Comparison of ENCODE assay signal across 16 cellular contexts in the genomic region with DNA sequence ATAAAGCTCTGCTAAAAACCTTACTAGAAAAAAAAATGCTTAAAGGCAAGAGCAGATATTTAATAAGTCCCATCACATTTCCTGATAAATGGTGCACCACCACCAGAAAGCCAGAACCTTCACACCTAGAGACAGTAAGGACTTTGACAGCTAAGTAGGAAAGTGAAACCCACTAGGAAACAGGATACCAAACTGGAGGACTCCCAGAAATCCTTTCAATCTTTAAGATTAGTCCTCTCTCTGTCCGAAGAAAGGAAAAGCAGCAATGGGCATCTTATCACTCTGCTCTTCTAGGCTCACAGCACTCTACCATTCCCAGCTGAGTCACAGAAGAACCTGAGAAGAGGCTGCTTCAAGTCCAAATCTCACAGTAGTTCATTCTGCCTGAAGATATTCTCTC. TPM values are rescaled to one million over a fixed set of nuclear protein-coding genes. Genes with fewer than 3 reads are reported as not detected.
DNase-seq lines count a peak whose midpoint lies in the region; ATAC-seq and TF ChIP-seq lines count a peak whose summit lies in the region.
"Had no signal": no experiment of that assay in that cellular context is flagged by ENCODE, and none has a peak within 500 bp of the region (broad histone marks: within the 10 kb centered on the region; RNA-seq: fewer than 3 reads in every experiment).

No MANE protein-coding gene starts in this region.

- ATAC-seq in GM21619 (IDR thresholded peaks at IDR 0.05; ENCODE audit: unreplicated experiment): no peak
- ATAC-seq: HCT116; stimulated activated naive CD8-positive, alpha-beta T cell treated with anti-CD3 and anti-CD28 coated beads, Interleukin-15, amount 100 ng/mL, for 72 hours had no signal

- intact Hi-C loops in mammary epithelial cell (cut with micrococcal nuclease): no loop called here

- dilution Hi-C loops in mammary epithelial cell (cut with HindIII; ENCODE audit: low sequenced_read_pairs): no loop called here

- H3K27me3 ChIP-seq in fibroblast of lung (ENCODE audit: control insufficient read depth, insufficient read depth, low read length): no peaks in the 10 kb centered on the region
- H3K27me3 ChIP-seq in skeletal muscle satellite cell (ENCODE audit: control insufficient read depth, insufficient read depth, low read length): no peaks in the 10 kb centered on the region
- no peaks in the 10 kb centered on the region for H3K27me3 ChIP-seq in mammary epithelial cell (ENCODE audit: insufficient read depth, low read length)

- H2AFZ ChIP-seq in fibroblast of lung (ENCODE audit: low read length) (no peak overlapping the region), mammary epithelial cell (ENCODE audit: low read depth, low read length) (no peak overlapping the region)

- H3K27ac ChIP-seq in fibroblast of lung (ENCODE audit: insufficient read depth, low read length) (no peak overlapping the region), mammary epithelial cell (ENCODE audit: insufficient read depth, low read depth, low read length) (no peak overlapping the region)
- H3K27ac ChIP-seq: 22Rv1 had no signal

- TF ChIP-seq CTCF in fibroblast of lung (conservative IDR thresholded peaks at IDR 0.05 in 1 of 2, IDR thresholded peaks at IDR 0.05 in 1 of 2; ENCODE audit: low read depth in 1 of 2, low read length in 2 of 2) (no peak), mammary epithelial cell (conservative IDR thresholded peaks at IDR 0.05 in 1 of 2, IDR thresholded peaks at IDR 0.05 in 1 of 2; ENCODE audit: extremely low read depth in 1 of 2, insufficient read depth in 1 of 2, low read depth in 1 of 2, low read length in 2 of 2) (no peak)

- H3K36me3 ChIP-seq in fibroblast of lung (ENCODE audit: control insufficient read depth, insufficient read depth, low read length): no peaks in the 10 kb centered on the region
- H3K36me3 ChIP-seq in skeletal muscle satellite cell (ENCODE audit: insufficient read depth, low read length): no peaks in the 10 kb centered on the region
- H3K36me3 ChIP-seq in mammary epithelial cell (ENCODE audit: insufficient read depth, low read length): no peaks in the 10 kb centered on the region

- H3K4me1 ChIP-seq in fibroblast of lung (ENCODE audit: control insufficient read depth, extremely low read depth, insufficient read depth, low read length) (peaks cover 7% of the 10 kb centered on the region), skeletal muscle satellite cell (ENCODE audit: control insufficient read depth, insufficient read depth, low read length) (peaks cover 14% of the 10 kb centered on the region), mammary epithelial cell (ENCODE audit: insufficient read depth, low read length) (peaks cover 10% of the 10 kb centered on the region)

- peak overlapping the region; percentile 6 for H3K4me2 ChIP-seq in fibroblast of lung (ENCODE audit: extremely low read depth, insufficient read depth, low read length)
- H3K4me2 ChIP-seq in skeletal muscle satellite cell (ENCODE audit: low read length): peak overlapping the region; percentile 11
- H3K4me2 ChIP-seq in mammary epithelial cell (ENCODE audit: insufficient read depth, low read depth, low read length): no peak overlapping the region

- H3K9ac ChIP-seq in fibroblast of lung (ENCODE audit: insufficient read depth, low read length) (no peak overlapping the region), skeletal muscle satellite cell (ENCODE audit: low read depth, low read length) (no peak overlapping the region), mammary epithelial cell (ENCODE audit: insufficient read depth, low read length) (no peak overlapping the region)

- WGBS in mammary epithelial cell (ENCODE audit: low coverage, missing lambda C conversion rate): 100% methylated on average over 1 of the region's 1 CpG

- H3K4me3 ChIP-seq in fibroblast of lung (replicated peaks in 1 of 4; ENCODE audit: control extremely low read depth in 1 of 4, insufficient read depth in 1 of 4, low read depth in 3 of 4, low read length in 4 of 4) (no peak overlapping the region), skeletal muscle satellite cell (ENCODE audit: low read length) (no peak overlapping the region), mammary epithelial cell (replicated peaks in 1 of 3; ENCODE audit: insufficient read depth in 1 of 3, low read depth in 2 of 3, low read length in 3 of 3) (no peak overlapping the region)

- H3K9me3 ChIP-seq in fibroblast of lung (ENCODE audit: control insufficient read depth, insufficient read depth, low read depth, low read length) (no peaks in the 10 kb centered on the region), skeletal muscle satellite cell (replicated peaks; ENCODE audit: low read length) (no peaks in the 10 kb centered on the region), mammary epithelial cell (replicated peaks; ENCODE audit: insufficient read depth, low read length) (no peaks in the 10 kb centered on the region)

- BruUV-seq in mammary epithelial cell (replicated peaks; lab: Mats Ljungman, UMichigan): no TSS peak

- peak; percentile 9 for DNase-seq in DMS 273 (lab: John Stamatoyannopoulos, UW; ENCODE audit: unreplicated experiment)
- no peak for DNase-seq in DMS 273 treated with DMSO at 0.1 percent for 48 hours (lab: John Stamatoyannopoulos, UW)
- DNase-seq in OCI-M1 (lab: John Stamatoyannopoulos, UW): peak; percentile 37
- peak in 1 of 2 donors; percentile 33 for DNase-seq in fibroblast of lung (ENCODE audit: low read depth in 2 of 2)
- DNase-seq in stimulated activated CD4-positive, alpha-beta T cell treated with anti-CD3 and anti-CD28 coated beads, Interleukin-2, amount 100 ng/mL, for 24 hours: no peak
- DNase-seq in mammary epithelial cell: no peak
- DNase-seq: activated naive CD4-positive, alpha-beta T cell treated with anti-CD3 and anti-CD28 coated beads for 36 hours; activated T-cell treated with anti-CD3 and anti-CD28 coated beads for 4 hours; posterior cingulate gyrus; Right ventricle myocardium superior; stimulated activated CD4-positive, alpha-beta T cell treated with anti-CD3 and anti-CD28 coated beads, Interleukin-4, amount 100 ng/mL, for 1 hour; stimulated activated naive CD8-positive, alpha-beta T cell treated with anti-CD3 and anti-CD28 coated beads, Interleukin-15, amount 100 ng/mL, for 72 hours had no signal

- CTCF ChIA-PET in mammary epithelial cell (lab: Charles Lee; ENCODE audit: low non-redundant PET): no interaction called here

- H4K20me1 ChIP-seq in fibroblast of lung (ENCODE audit: control insufficient read depth, extremely low read depth, insufficient read depth, low read length) (no peaks in the 10 kb centered on the region), mammary epithelial cell (ENCODE audit: insufficient read depth, low read length) (no peaks in the 10 kb centered on the region)

- H3K79me2 ChIP-seq in fibroblast of lung (ENCODE audit: control insufficient read depth, insufficient read depth, low read length) (peaks cover 12% of the 10 kb centered on the region), mammary epithelial cell (ENCODE audit: insufficient read depth, low read length) (peaks cover 69% of the 10 kb centered on the region)

- in situ Hi-C loops in mammary epithelial cell (cut with MboI; ENCODE audit: low sequenced_read_pairs in 2 of 2): no loop called here

RNA-seq across cellular contexts. Expression of a gene that starts 3.7 kb away (rescaled TPM):
- 28.2 and 39.1 TPM in 2 replicates for total RNA-seq in fibroblast of lung
- polyA plus RNA-seq in fibroblast of lung: 26.0 and 36.2 TPM in 2 replicates
- 25.8 and 34.7 TPM in 2 replicates for polyA plus RNA-seq in fibroblast of lung (2012)
- 72.4 and 93.6 TPM in 2 replicates for polyA minus RNA-seq in fibroblast of lung (ENCODE audit: low replicate concordance)
- total RNA-seq in skeletal muscle satellite cell (2012; rRNA removed): 31.5 and 35.0 TPM in 2 replicates
- 10 to 100 TPM; 45.5 to 58.0 TPM for total RNA-seq in mammary epithelial cell
- polyA plus RNA-seq in mammary epithelial cell: 24.2 TPM
- 130 TPM for polyA minus RNA-seq in mammary epithelial cell

RNA-seq across cellular contexts. Expression of a gene that starts 30.2 kb away (rescaled TPM):
- total RNA-seq in fibroblast of lung: 11.9 and 12.8 TPM in 2 replicates
- polyA plus RNA-seq in fibroblast of lung: 30.2 and 39.1 TPM in 2 replicates
- polyA plus RNA-seq in fibroblast of lung (2012): 28.8 and 30.2 TPM in 2 replicates
- polyA minus RNA-seq in fibroblast of lung (ENCODE audit: low replicate concordance): 0.48 and 1.2 TPM in 2 replicates
- 9.9 and 13.3 TPM in 2 replicates for total RNA-seq in skeletal muscle satellite cell (2012; rRNA removed)
- 10 to 100 TPM; 17.3 to 32.2 TPM for total RNA-seq in mammary epithelial cell
- polyA plus RNA-seq in mammary epithelial cell: 12.1 TPM
- 1.7 TPM for polyA minus RNA-seq in mammary epithelial cell

RNA-seq across cellular contexts. Expression of a gene that starts 35.5 kb away (rescaled TPM):
- total RNA-seq in fibroblast of lung (2,451 and 3,311 TPM in 2 replicates), mammary epithelial cell (1,000 to 10,000 TPM; 1,496 to 1,607 TPM)
- polyA plus RNA-seq in fibroblast of lung (3,444 and 3,511 TPM in 2 replicates), mammary epithelial cell (3,892 TPM)
- 2,510 and 2,780 TPM in 2 replicates for polyA plus RNA-seq in fibroblast of lung (2012)
- polyA minus RNA-seq in fibroblast of lung (ENCODE audit: low replicate concordance) (382 and 412 TPM in 2 replicates), mammary epithelial cell (979 TPM)
- total RNA-seq in skeletal muscle satellite cell (2012; rRNA removed): 2,610 and 3,166 TPM in 2 replicates

Comparison
In these comparisons a context has a peak if more than half of its experiments do, and no peak if none do; other contexts are left out.
1. DNase-seq: peak in DMS 273 (single experiment) and OCI-M1 (single experiment); none in DMS 273 treated with DMSO at 0.1 percent for 48 hours (single experiment), stimulated activated CD4-positive, alpha-beta T cell treated with anti-CD3 and anti-CD28 coated beads, Interleukin-2, amount 100 ng/mL, for 24 hours (0 of 2) and mammary epithelial cell (single experiment).